In genomic region chr5:33046091-33046490, GRCh38 we compare ENCODE assay signal across 22 cellular contexts.
"Had no signal": no experiment of that assay in that cellular context is flagged by ENCODE, and none has a peak within 500 bp of the region (broad histone marks: within the 10 kb centered on the region; RNA-seq: fewer than 3 reads in every experiment).

No MANE protein-coding gene starts in this region.

- H3K9me3 Mint-ChIP-seq: T-helper 2 cell treated with Interferon-gamma antibody and Interleukin-4, amounts not matched to agents 5 μg/mL and 100 μg/mL, for 36 hours had no signal

- H3K4me3 Mint-ChIP-seq: activated B cell treated with CpG ODN at 0.5 μM for 24 hours; activated CD4-positive, alpha-beta memory T cell treated with anti-CD3 and anti-CD28 coated beads, Interleukin-2, amount 10 ng/mL, durations not matched to agents 7 days and 5 days; activated CD8-positive, alpha-beta memory T cell treated with anti-CD3 and anti-CD28 coated beads, Interleukin-2, amount 10 ng/mL, durations not matched to agents 7 days and 5 days; central memory CD8-positive, alpha-beta T cell; nephron; T-helper 2 cell treated with Interferon-gamma antibody and Interleukin-4, amounts not matched to agents 5 μg/mL and 100 μg/mL, for 36 hours had no signal

- H3K4me1 Mint-ChIP-seq: activated B cell treated with CpG ODN at 0.5 μM for 24 hours; activated CD4-positive, alpha-beta memory T cell treated with anti-CD3 and anti-CD28 coated beads, Interleukin-2, amount 10 ng/mL, durations not matched to agents 7 days and 5 days; activated CD8-positive, alpha-beta memory T cell treated with anti-CD3 and anti-CD28 coated beads, Interleukin-2, amount 10 ng/mL, durations not matched to agents 7 days and 5 days; central memory CD8-positive, alpha-beta T cell; nephron had no signal

- H3K4me3 ChIP-seq: colonic mucosa, esophagus squamous epithelium, left lung, tibial artery had no signal

- DNase-seq: activated B cell treated with CpG ODN at 0.5 μM for 24 hours; activated CD4-positive, alpha-beta memory T cell treated with anti-CD3 and anti-CD28 coated beads, Interleukin-2, amount 10 ng/mL, durations not matched to agents 7 days and 5 days; activated CD4-positive, alpha-beta T cell treated with anti-CD3 and anti-CD28 coated beads for 48 hours; activated CD8-positive, alpha-beta memory T cell treated with anti-CD3 and anti-CD28 coated beads, Interleukin-2, amount 10 ng/mL, durations not matched to agents 7 days and 5 days; activated naive CD4-positive, alpha-beta T cell; colonic mucosa; effector CD4-positive, alpha-beta T cell; esophagus squamous epithelium; left lung; midbrain; nucleus accumbens; posterior cingulate gyrus; retina; stimulated activated CD4-positive, alpha-beta T cell treated with anti-CD3 and anti-CD28 coated beads, Interleukin-1b, Interleukin-23, amount 100 ng/mL, for 48 hours; stimulated activated CD8-positive, alpha-beta memory T cell treated with anti-CD3 and anti-CD28 coated beads, Interleukin-4, amount 100 ng/mL, for 48 hours; stimulated activated naive CD4-positive, alpha-beta T cell; substantia nigra; tibial artery had no signal

- H3K27ac ChIP-seq: colonic mucosa, esophagus squamous epithelium, left lung, tibial artery had no signal

- H3K27me3 Mint-ChIP-seq: activated B cell treated with CpG ODN at 0.5 μM for 24 hours; activated CD4-positive, alpha-beta memory T cell treated with anti-CD3 and anti-CD28 coated beads, Interleukin-2, amount 10 ng/mL, durations not matched to agents 7 days and 5 days; activated CD8-positive, alpha-beta memory T cell treated with anti-CD3 and anti-CD28 coated beads, Interleukin-2, amount 10 ng/mL, durations not matched to agents 7 days and 5 days; central memory CD8-positive, alpha-beta T cell had no signal

- H3K27ac Mint-ChIP-seq: activated B cell treated with CpG ODN at 0.5 μM for 24 hours; activated CD4-positive, alpha-beta memory T cell treated with anti-CD3 and anti-CD28 coated beads, Interleukin-2, amount 10 ng/mL, durations not matched to agents 7 days and 5 days; activated CD8-positive, alpha-beta memory T cell treated with anti-CD3 and anti-CD28 coated beads, Interleukin-2, amount 10 ng/mL, durations not matched to agents 7 days and 5 days; nephron; T-helper 2 cell treated with Interferon-gamma antibody and Interleukin-4, amounts not matched to agents 5 μg/mL and 100 μg/mL, for 36 hours had no signal

- H3K4me1 ChIP-seq: colonic mucosa, left lung had no signal

- H3K9me3 ChIP-seq: colonic mucosa had no signal

- H3K36me3 Mint-ChIP-seq: activated CD8-positive, alpha-beta memory T cell treated with anti-CD3 and anti-CD28 coated beads, Interleukin-2, amount 10 ng/mL, durations not matched to agents 7 days and 5 days had no signal

- H3K36me3 ChIP-seq: colonic mucosa, esophagus squamous epithelium, left lung, tibial artery had no signal

- H3K27me3 ChIP-seq: colonic mucosa, esophagus squamous epithelium, left lung, tibial artery had no signal

- FAIRE-seq: frontal cortex had no signal
